ENCODE assay signal across 1 cellular context in the genomic region with DNA sequence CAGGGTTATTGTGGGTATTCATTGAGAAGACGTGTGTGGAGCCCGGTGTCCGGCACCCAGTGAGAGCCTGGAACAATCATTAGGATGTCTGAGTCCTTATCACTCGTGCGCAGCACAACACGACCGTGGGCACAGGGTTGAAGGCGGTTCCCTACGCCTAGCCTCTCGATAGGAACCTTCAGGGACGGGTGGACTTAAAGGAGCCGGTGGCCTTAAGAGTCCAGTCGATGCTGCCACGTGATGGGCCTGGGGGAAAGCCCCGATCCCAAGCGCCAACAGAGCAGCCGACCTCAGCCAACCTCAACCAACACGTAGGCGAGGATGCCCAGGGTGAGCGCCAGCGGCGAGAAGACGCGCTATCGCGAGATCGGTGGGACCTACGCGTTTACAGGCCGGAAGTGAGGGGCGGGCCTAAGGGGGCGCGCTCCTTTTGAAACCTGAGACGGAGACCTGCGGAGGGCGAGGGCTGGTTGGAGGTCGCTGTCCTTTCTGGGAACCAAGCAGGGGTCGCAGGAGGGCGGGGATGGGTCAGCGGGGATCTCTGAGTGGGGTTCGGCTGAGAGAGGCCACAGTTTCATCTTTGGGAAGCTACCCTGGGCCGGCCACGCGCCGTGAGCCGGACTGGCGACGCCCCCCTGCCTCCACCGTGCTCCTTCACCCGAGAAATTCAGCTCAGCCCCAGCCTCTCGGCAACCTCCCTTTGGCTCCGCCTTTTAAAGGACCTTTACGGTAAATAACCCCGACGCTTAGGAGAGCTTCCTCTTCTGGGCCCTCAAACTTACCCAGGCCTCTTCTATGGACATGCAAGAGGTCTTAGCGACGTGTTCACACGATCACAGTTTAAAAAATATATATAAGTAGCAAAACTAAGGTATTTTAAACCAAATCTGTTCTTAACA.
A peak's percentile ranks its signal among the peaks of the same experiment; 100 is the strongest.
TF ChIP-seq lines count a peak whose summit lies in the region.

No MANE protein-coding gene starts in this region.

TF ChIP-seq in HepG2, 621 proteins besides CTCF, POLR2A, EP300 and RAD21 (continued from another document and continues in another):
- peak; percentile 74; the same call in 1 of the 2 replicates for TF ChIP-seq ZNF678 (CRISPR knock-in tag; IDR thresholded peaks at IDR 0.05)
- no peak for TF ChIP-seq SMARCE1 (IDR thresholded peaks at IDR 0.05; ENCODE audit: borderline replicate concordance)
- TF ChIP-seq ERF (CRISPR knock-in tag; IDR thresholded peaks at IDR 0.05) = peak; percentile 98
- peak; percentile 87 for TF ChIP-seq ZNF761 (CRISPR knock-in tag; conservative IDR thresholded peaks at IDR 0.05)
- peak; percentile 97 for TF ChIP-seq ZNF567 (CRISPR knock-in tag; IDR thresholded peaks at IDR 0.05; ENCODE audit: borderline replicate concordance)
- TF ChIP-seq, protein P1, sequence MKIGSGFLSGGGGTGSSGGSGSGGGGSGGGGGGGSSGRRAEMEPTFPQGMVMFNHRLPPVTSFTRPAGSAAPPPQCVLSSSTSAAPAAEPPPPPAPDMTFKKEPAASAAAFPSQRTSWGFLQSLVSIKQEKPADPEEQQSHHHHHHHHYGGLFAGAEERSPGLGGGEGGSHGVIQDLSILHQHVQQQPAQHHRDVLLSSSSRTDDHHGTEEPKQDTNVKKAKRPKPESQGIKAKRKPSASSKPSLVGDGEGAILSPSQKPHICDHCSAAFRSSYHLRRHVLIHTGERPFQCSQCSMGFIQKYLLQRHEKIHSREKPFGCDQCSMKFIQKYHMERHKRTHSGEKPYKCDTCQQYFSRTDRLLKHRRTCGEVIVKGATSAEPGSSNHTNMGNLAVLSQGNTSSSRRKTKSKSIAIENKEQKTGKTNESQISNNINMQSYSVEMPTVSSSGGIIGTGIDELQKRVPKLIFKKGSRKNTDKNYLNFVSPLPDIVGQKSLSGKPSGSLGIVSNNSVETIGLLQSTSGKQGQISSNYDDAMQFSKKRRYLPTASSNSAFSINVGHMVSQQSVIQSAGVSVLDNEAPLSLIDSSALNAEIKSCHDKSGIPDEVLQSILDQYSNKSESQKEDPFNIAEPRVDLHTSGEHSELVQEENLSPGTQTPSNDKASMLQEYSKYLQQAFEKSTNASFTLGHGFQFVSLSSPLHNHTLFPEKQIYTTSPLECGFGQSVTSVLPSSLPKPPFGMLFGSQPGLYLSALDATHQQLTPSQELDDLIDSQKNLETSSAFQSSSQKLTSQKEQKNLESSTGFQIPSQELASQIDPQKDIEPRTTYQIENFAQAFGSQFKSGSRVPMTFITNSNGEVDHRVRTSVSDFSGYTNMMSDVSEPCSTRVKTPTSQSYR (CRISPR knock-in tag; IDR thresholded peaks at IDR 0.05; ENCODE audit: borderline replicate concordance) = no peak
- peak; percentile 43 for TF ChIP-seq MED1 (CRISPR knock-in tag; IDR thresholded peaks at IDR 0.05)
- peak; percentile 65 for TF ChIP-seq NCOA2 (CRISPR knock-in tag; IDR thresholded peaks at IDR 0.05)
- TF ChIP-seq ZFP36 (IDR thresholded peaks at IDR 0.05; ENCODE audit: borderline replicate concordance, low read depth, low read length, partially characterized antibody) = no peak
- TF ChIP-seq FOSL1 (CRISPR knock-in tag; IDR thresholded peaks at IDR 0.05; ENCODE audit: borderline replicate concordance) = no peak
- TF ChIP-seq ZSCAN31 (CRISPR knock-in tag; IDR thresholded peaks at IDR 0.05; ENCODE audit: low read depth) = peak; percentile 93
- no peak for TF ChIP-seq STAG1 (CRISPR knock-in tag; IDR thresholded peaks at IDR 0.05)
- TF ChIP-seq AGO2 (optimal IDR thresholded peaks at IDR 0.05; ENCODE audit: low read depth, low read length) = peak; percentile 33
- TF ChIP-seq ZNF513 (CRISPR knock-in tag; conservative IDR thresholded peaks at IDR 0.05) = no peak
- peak; percentile 98 for TF ChIP-seq ZSCAN21 (CRISPR knock-in tag; IDR thresholded peaks at IDR 0.05; ENCODE audit: borderline replicate concordance)
- TF ChIP-seq, protein P2, sequence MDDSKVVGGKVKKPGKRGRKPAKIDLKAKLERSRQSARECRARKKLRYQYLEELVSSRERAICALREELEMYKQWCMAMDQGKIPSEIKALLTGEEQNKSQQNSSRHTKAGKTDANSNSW (CRISPR knock-in tag; IDR thresholded peaks at IDR 0.05; ENCODE audit: borderline replicate concordance) = no peak; the same call in 1 of the 2 replicates
- TF ChIP-seq FIP1L1 (IDR thresholded peaks at IDR 0.05; ENCODE audit: borderline replicate concordance, insufficient read depth, low read depth, low read length) = no peak
- TF ChIP-seq NFATC3 (CRISPR knock-in tag; IDR thresholded peaks at IDR 0.05) = 0 out of 2 replicates have a peak, but pooled peaks have one; percentile 29
- TF ChIP-seq CBX2 (IDR thresholded peaks at IDR 0.05; ENCODE audit: low read depth, low read length) = no peak
- TF ChIP-seq CBX2 (CRISPR knock-in tag; IDR thresholded peaks at IDR 0.05; ENCODE audit: low read depth) = peak; percentile 91
- 0 out of 2 replicates have a peak, but pooled peaks have one; percentile 8 for TF ChIP-seq RFX5 (IDR thresholded peaks at IDR 0.05; ENCODE audit: low read depth, low read length)
- no peak for TF ChIP-seq ZNF101 (CRISPR knock-in tag; IDR thresholded peaks at IDR 0.05; ENCODE audit: borderline replicate concordance, low read depth)
- TF ChIP-seq, protein P3, sequence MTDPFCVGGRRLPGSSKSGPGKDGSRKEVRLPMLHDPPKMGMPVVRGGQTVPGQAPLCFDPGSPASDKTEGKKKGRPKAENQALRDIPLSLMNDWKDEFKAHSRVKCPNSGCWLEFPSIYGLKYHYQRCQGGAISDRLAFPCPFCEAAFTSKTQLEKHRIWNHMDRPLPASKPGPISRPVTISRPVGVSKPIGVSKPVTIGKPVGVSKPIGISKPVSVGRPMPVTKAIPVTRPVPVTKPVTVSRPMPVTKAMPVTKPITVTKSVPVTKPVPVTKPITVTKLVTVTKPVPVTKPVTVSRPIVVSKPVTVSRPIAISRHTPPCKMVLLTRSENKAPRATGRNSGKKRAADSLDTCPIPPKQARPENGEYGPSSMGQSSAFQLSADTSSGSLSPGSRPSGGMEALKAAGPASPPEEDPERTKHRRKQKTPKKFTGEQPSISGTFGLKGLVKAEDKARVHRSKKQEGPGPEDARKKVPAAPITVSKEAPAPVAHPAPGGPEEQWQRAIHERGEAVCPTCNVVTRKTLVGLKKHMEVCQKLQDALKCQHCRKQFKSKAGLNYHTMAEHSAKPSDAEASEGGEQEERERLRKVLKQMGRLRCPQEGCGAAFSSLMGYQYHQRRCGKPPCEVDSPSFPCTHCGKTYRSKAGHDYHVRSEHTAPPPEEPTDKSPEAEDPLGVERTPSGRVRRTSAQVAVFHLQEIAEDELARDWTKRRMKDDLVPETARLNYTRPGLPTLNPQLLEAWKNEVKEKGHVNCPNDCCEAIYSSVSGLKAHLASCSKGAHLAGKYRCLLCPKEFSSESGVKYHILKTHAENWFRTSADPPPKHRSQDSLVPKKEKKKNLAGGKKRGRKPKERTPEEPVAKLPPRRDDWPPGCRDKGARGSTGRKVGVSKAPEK (CRISPR knock-in tag; IDR thresholded peaks at IDR 0.05; ENCODE audit: borderline replicate concordance) = no peak; the same call in 1 of the 2 replicates
- TF ChIP-seq MED8 (CRISPR knock-in tag; IDR thresholded peaks at IDR 0.05; ENCODE audit: insufficient replicate concordance) = peak; percentile 91
- TF ChIP-seq SMAD3 (CRISPR knock-in tag; IDR thresholded peaks at IDR 0.05) = 0 out of 2 replicates have a peak, but pooled peaks have one; percentile 76
- TF ChIP-seq RCOR2 (CRISPR knock-in tag; IDR thresholded peaks at IDR 0.05) = peak; percentile 45
- TF ChIP-seq, protein P4, sequence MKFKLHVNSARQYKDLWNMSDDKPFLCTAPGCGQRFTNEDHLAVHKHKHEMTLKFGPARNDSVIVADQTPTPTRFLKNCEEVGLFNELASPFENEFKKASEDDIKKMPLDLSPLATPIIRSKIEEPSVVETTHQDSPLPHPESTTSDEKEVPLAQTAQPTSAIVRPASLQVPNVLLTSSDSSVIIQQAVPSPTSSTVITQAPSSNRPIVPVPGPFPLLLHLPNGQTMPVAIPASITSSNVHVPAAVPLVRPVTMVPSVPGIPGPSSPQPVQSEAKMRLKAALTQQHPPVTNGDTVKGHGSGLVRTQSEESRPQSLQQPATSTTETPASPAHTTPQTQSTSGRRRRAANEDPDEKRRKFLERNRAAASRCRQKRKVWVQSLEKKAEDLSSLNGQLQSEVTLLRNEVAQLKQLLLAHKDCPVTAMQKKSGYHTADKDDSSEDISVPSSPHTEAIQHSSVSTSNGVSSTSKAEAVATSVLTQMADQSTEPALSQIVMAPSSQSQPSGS (CRISPR knock-in tag; IDR thresholded peaks at IDR 0.05) = peak; percentile 78
- TF ChIP-seq TBX3 (IDR thresholded peaks at IDR 0.05; ENCODE audit: borderline replicate concordance) = peak; percentile 39; the same call in 1 of the 2 replicates
- TF ChIP-seq ZNF660 (CRISPR knock-in tag; IDR thresholded peaks at IDR 0.05; ENCODE audit: borderline replicate concordance, low read depth) = no peak
- 0 out of 2 replicates have a peak, but pooled peaks have one; percentile 45 for TF ChIP-seq ZNF639 (CRISPR knock-in tag; conservative IDR thresholded peaks at IDR 0.05)
- TF ChIP-seq, protein P5, sequence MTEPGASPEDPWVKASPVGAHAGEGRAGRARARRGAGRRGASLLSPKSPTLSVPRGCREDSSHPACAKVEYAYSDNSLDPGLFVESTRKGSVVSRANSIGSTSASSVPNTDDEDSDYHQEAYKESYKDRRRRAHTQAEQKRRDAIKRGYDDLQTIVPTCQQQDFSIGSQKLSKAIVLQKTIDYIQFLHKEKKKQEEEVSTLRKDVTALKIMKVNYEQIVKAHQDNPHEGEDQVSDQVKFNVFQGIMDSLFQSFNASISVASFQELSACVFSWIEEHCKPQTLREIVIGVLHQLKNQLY (CRISPR knock-in tag; IDR thresholded peaks at IDR 0.05) = peak; percentile 66; the same call in 1 of the 2 replicates
- TF ChIP-seq, protein P6, sequence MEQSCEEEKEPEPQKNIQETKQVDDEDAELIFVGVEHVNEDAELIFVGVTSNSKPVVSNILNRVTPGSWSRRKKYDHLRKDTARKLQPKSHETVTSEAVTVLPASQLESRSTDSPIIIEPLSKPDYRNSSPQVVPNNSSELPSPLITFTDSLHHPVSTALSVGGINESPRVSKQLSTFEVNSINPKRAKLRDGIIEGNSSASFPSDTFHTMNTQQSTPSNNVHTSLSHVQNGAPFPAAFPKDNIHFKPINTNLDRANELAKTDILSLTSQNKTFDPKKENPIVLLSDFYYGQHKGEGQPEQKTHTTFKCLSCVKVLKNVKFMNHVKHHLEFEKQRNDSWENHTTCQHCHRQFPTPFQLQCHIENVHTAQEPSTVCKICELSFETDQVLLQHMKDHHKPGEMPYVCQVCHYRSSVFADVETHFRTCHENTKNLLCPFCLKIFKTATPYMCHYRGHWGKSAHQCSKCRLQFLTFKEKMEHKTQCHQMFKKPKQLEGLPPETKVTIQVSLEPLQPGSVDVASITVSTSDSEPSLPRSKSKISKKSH (CRISPR knock-in tag; IDR thresholded peaks at IDR 0.05; ENCODE audit: borderline replicate concordance) = peak; percentile 94; the same call in 1 of the 2 replicates
- TF ChIP-seq KLF9 (CRISPR knock-in tag; IDR thresholded peaks at IDR 0.05; ENCODE audit: low read depth) = peak; percentile 94
- peak; percentile 80 for TF ChIP-seq ZNF609 (CRISPR knock-in tag; IDR thresholded peaks at IDR 0.05; ENCODE audit: borderline replicate concordance)
- TF ChIP-seq ZNF34 (CRISPR knock-in tag; IDR thresholded peaks at IDR 0.05; ENCODE audit: borderline replicate concordance) = 0 out of 2 replicates have a peak, but pooled peaks have one; percentile 72
- peak; percentile 88 for TF ChIP-seq GABPA (IDR thresholded peaks at IDR 0.05; ENCODE audit: low read depth, low read length)
- TF ChIP-seq GABPA (CRISPR knock-in tag; IDR thresholded peaks at IDR 0.05; ENCODE audit: low read depth) = peak; percentile 99
